In the genomic region with DNA sequence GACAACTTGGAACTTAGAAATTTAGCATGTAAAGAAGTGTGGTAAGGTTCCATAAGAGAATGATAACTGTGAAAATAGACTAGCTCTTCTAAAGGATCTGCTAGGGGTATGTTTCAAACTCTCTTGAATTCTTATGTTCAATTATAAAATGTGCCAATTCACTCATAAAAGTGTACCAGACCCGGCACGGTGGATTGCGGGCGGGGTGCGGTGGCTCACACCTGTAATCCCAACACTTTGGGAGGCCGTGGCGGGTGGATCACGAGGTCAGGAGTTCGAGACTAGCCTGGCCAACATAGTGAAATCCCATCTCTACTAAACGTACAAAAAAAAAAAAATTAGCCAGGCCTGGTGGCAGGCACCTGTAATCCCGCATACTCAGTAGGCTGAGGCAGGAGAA, we compare ENCODE assay signal across 20 cellular contexts.
"Had no signal": no experiment of that assay in that cellular context is flagged by ENCODE, and none has a peak within 500 bp of the region (broad histone marks: within the 10 kb centered on the region; RNA-seq: fewer than 3 reads in every experiment).

No MANE protein-coding gene starts in this region.

- H3K27ac Mint-ChIP-seq: activated CD4-positive, alpha-beta T cell treated with anti-CD3 and anti-CD28 coated beads, Interleukin-2, amount 10 ng/mL, durations not matched to agents 24 days and 14 days; activated CD8-positive, alpha-beta T cell treated with anti-CD3 and anti-CD28 coated beads, Interleukin-2, amount 10 ng/mL, durations not matched to agents 7 days and 5 days; activated naive CD4-positive, alpha-beta T cell treated with anti-CD3 and anti-CD28 coated beads, Interleukin-2, amount 50 U/mL, for 24 hours; nephron progenitor cell; T-helper 2 cell treated with Interferon-gamma antibody and Interleukin-4, amounts not matched to agents 5 μg/mL and 100 μg/mL, for 36 hours had no signal

- H3K9me3 Mint-ChIP-seq: activated CD4-positive, alpha-beta T cell treated with anti-CD3 and anti-CD28 coated beads, Interleukin-2, amount 10 ng/mL, durations not matched to agents 24 days and 14 days; activated naive CD4-positive, alpha-beta T cell treated with anti-CD3 and anti-CD28 coated beads, Interleukin-2, amount 50 U/mL, for 24 hours; T-helper 2 cell treated with Interferon-gamma antibody and Interleukin-4, amounts not matched to agents 5 μg/mL and 100 μg/mL, for 36 hours had no signal

- H3K79me2 ChIP-seq: hepatocyte had no signal

- H3K4me1 ChIP-seq: adrenal gland, prostate gland, right lobe of liver had no signal

- H3K36me3 ChIP-seq: adrenal gland, prostate gland, right lobe of liver, stomach, thoracic aorta had no signal

- H3K27ac ChIP-seq: adrenal gland, hepatocyte, prostate gland, right lobe of liver, stomach had no signal

- H3K36me3 Mint-ChIP-seq: activated naive CD4-positive, alpha-beta T cell treated with anti-CD3 and anti-CD28 coated beads, Interleukin-2, amount 50 U/mL, for 24 hours had no signal

- H3K9me3 ChIP-seq: adrenal gland, prostate gland, right lobe of liver, stomach, thoracic aorta had no signal

- H3K4me3 ChIP-seq: adrenal gland, hepatocyte, prostate gland, right lobe of liver, stomach, thoracic aorta had no signal

- H2AFZ ChIP-seq: hepatocyte had no signal

- H3K4me1 Mint-ChIP-seq: activated CD4-positive, alpha-beta T cell treated with anti-CD3 and anti-CD28 coated beads, Interleukin-2, amount 10 ng/mL, durations not matched to agents 24 days and 14 days; activated naive CD4-positive, alpha-beta T cell treated with anti-CD3 and anti-CD28 coated beads, Interleukin-2, amount 50 U/mL, for 24 hours had no signal

- H3K27me3 ChIP-seq: adrenal gland, hepatocyte, right lobe of liver, stomach had no signal

- H3K4me3 Mint-ChIP-seq: activated CD4-positive, alpha-beta T cell treated with anti-CD3 and anti-CD28 coated beads, Interleukin-2, amount 10 ng/mL, durations not matched to agents 24 days and 14 days; activated CD8-positive, alpha-beta T cell treated with anti-CD3 and anti-CD28 coated beads, Interleukin-2, amount 10 ng/mL, durations not matched to agents 7 days and 5 days; activated naive CD4-positive, alpha-beta T cell treated with anti-CD3 and anti-CD28 coated beads, Interleukin-2, amount 50 U/mL, for 24 hours; nephron progenitor cell; T-helper 2 cell treated with Interferon-gamma antibody and Interleukin-4, amounts not matched to agents 5 μg/mL and 100 μg/mL, for 36 hours had no signal

- DNase-seq: activated CD4-positive, alpha-beta T cell treated with anti-CD3 and anti-CD28 coated beads, Interleukin-2, amount 10 ng/mL, durations not matched to agents 24 days and 14 days; activated CD4-positive, CD25-positive, alpha-beta regulatory T cell; activated CD8-positive, alpha-beta memory T cell treated with anti-CD3 and anti-CD28 coated beads, Interleukin-2, amount 50 U/mL, for 4 hours; activated CD8-positive, alpha-beta T cell treated with anti-CD3 and anti-CD28 coated beads, Interleukin-2, amount 10 ng/mL, durations not matched to agents 7 days and 5 days; activated effector memory CD4-positive, alpha-beta T cell treated with anti-CD3 and anti-CD28 coated beads, Interleukin-2, amount 50 U/mL, for 16 hours; activated T-cell treated with anti-CD3 and anti-CD28 coated beads, Interleukin-2, amount 50 U/mL, for 48 hours; adrenal gland; caudate nucleus; cortex of kidney; effector memory CD4-positive, alpha-beta T cell; kidney; nephron progenitor cell; stimulated activated CD4-positive, alpha-beta T cell treated with anti-CD3 and anti-CD28 coated beads, Interleukin-2, amount 100 ng/mL, for 24 hours; stomach had no signal

- ATAC-seq: activated CD8-positive, alpha-beta T cell treated with anti-CD3 and anti-CD28 coated beads, Interleukin-2, amount 10 ng/mL, durations not matched to agents 7 days and 5 days had no signal

- H3K4me2 ChIP-seq: hepatocyte had no signal
